In genomic region chr1:46036894-46037596, GRCh38 we compare ENCODE assay signal across 7 cellular contexts.
DNase-seq lines count a peak whose midpoint lies in the region; FAIRE-seq and TF ChIP-seq lines count a peak whose summit lies in the region.

No MANE protein-coding gene starts in this region.

- no peaks in the 10 kb centered on the region for H3K9me2 ChIP-seq in MM.1S (replicated peaks; ENCODE audit: insufficient read depth, low read length)

- H4K20me1 ChIP-seq in MM.1S (ENCODE audit: insufficient read depth, low read length) (no peaks in the 10 kb centered on the region), osteoblast (ENCODE audit: insufficient read depth, low read length) (no peaks in the 10 kb centered on the region)

- H3K4me3 ChIP-seq in MM.1S (ENCODE audit: low read length) (no peak overlapping the region), SJSA1 (no peak overlapping the region), osteoblast (ENCODE audit: insufficient read depth, low read length) (no peak overlapping the region), thyroid gland (replicated peaks in 1 of 3) (no peak overlapping the region)

- intact Hi-C loops in thyroid gland (cut with DNase I): loop anchor here (2.0 kb wide), 2 partner anchors 142 to 186 kb away; no protein-coding TSS in a partner anchor

- DNase-seq in GM12891 (ENCODE audit: insufficient read length, low spot score) (peak; percentile 71), MM.1S (peak; percentile 75), SJSA1 (ENCODE audit: low read depth in 1 of 2, low spot score in 2 of 2) (peak; percentile 68 to 81), activated gamma-delta T cell (lab: John Stamatoyannopoulos, UW) (peak; percentile 30), frontal cortex (ENCODE audit: low spot score in 2 of 2) (peak; percentile 70 to 82), osteoblast (ENCODE audit: insufficient read length, low spot score, missing footprints) (peak; percentile 94), thyroid gland (peak; percentile 89 to 90)

- H3K9me3 ChIP-seq in MM.1S (replicated peaks; ENCODE audit: insufficient read depth, low read length): no peaks in the 10 kb centered on the region
- no peaks in the 10 kb centered on the region for H3K9me3 ChIP-seq in SJSA1 (replicated peaks)
- no peaks in the 10 kb centered on the region for H3K9me3 ChIP-seq in osteoblast (ENCODE audit: low read depth, low read length)
- H3K9me3 ChIP-seq in thyroid gland: no peaks in the 10 kb centered on the region

- H3K27me3 ChIP-seq in MM.1S (replicated peaks; ENCODE audit: insufficient read depth, low read length) (no peaks in the 10 kb centered on the region), SJSA1 (replicated peaks) (no peaks in the 10 kb centered on the region), osteoblast (ENCODE audit: insufficient read depth, low read length) (no peaks in the 10 kb centered on the region), thyroid gland (no peaks in the 10 kb centered on the region)

- H3K27ac ChIP-seq in MM.1S (ENCODE audit: low read length) (no peak overlapping the region), SJSA1 (no peak overlapping the region), osteoblast (ENCODE audit: low read depth, low read length) (no peak overlapping the region), thyroid gland (no peak overlapping the region)

- WGBS in thyroid gland, 2 donors: 27 to 36% methylated on average over 7 to 9 of the region's 9 CpGs

- H3K4me1 ChIP-seq in MM.1S (ENCODE audit: low read length) (peaks cover 17% of the 10 kb centered on the region), SJSA1 (replicated peaks) (no peaks in the 10 kb centered on the region), osteoblast (ENCODE audit: insufficient read depth, low read length) (no peaks in the 10 kb centered on the region), thyroid gland (peaks cover 22 to 52% of the 10 kb centered on the region in 2 donors)

- H3K36me3 ChIP-seq in MM.1S (replicated peaks; ENCODE audit: insufficient read depth, low read length) (no peaks in the 10 kb centered on the region), SJSA1 (peaks cover 16% of the 10 kb centered on the region), osteoblast (ENCODE audit: insufficient read depth, low read length) (peaks cover 3% of the 10 kb centered on the region), thyroid gland (no peaks in the 10 kb centered on the region)

- TF ChIP-seq POLR2A in GM12891 (IDR thresholded peaks at IDR 0.05; ENCODE audit: low read depth, low read length) (peak; percentile 77; the same call in 1 of the 2 replicates), thyroid gland (IDR thresholded peaks at IDR 0.05) (no peak)

- H3K4me2 ChIP-seq in MM.1S (ENCODE audit: low read depth, low read length): no peak overlapping the region
- H3K4me2 ChIP-seq in osteoblast (ENCODE audit: insufficient read depth, low read length): no peak overlapping the region

- peaks cover 9% of the 10 kb centered on the region for H3F3A ChIP-seq in MM.1S (ENCODE audit: insufficient read depth, low read length)

- no peak overlapping the region for H2AFZ ChIP-seq in MM.1S (ENCODE audit: low read length)
- H2AFZ ChIP-seq in osteoblast (ENCODE audit: low read length): no peak overlapping the region

- H3K9ac ChIP-seq in MM.1S (ENCODE audit: low read length): no peak overlapping the region

- TF ChIP-seq CTCF in MM.1S (IDR thresholded peaks at IDR 0.05; ENCODE audit: low read length): peak; percentile 96
- TF ChIP-seq CTCF in osteoblast (IDR thresholded peaks at IDR 0.05; ENCODE audit: extremely low read depth, low read depth, low read length): peak; percentile 99
- peak; percentile 90 to 97 (median 96) for TF ChIP-seq CTCF in thyroid gland (IDR thresholded peaks at IDR 0.05)

- H3K79me2 ChIP-seq in MM.1S (ENCODE audit: low read length) (no peaks in the 10 kb centered on the region), osteoblast (ENCODE audit: insufficient read depth, low read length) (no peaks in the 10 kb centered on the region)

- peak; percentile 87 for FAIRE-seq in GM12891 (lab: Jason Lieb, UNC)
- no peak for FAIRE-seq in frontal cortex (lab: Jason Lieb, UNC)

TF ChIP-seq in GM12891, 5 proteins besides CTCF, POLR2A, EP300 and RAD21:
- TF ChIP-seq PAX5 (IDR thresholded peaks at IDR 0.05; ENCODE audit: insufficient read depth, low read length, severe bottlenecking) (no peak), TAF1 (IDR thresholded peaks at IDR 0.05; ENCODE audit: low read depth, low read length) (no peak), SPI1 (IDR thresholded peaks at IDR 0.05; ENCODE audit: low read depth, low read length) (peak; percentile 9; the same call in 1 of the 2 replicates), POLR2AphosphoS5 (IDR thresholded peaks at IDR 0.05; ENCODE audit: low read depth, low read length) (no peak), POU2F2 (IDR thresholded peaks at IDR 0.05; ENCODE audit: low read depth, low read length) (peak; percentile 97)

Comparison
In these comparisons a context has a peak if more than half of its experiments do, and no peak if none do; other contexts are left out.
1. DNase-seq: peak in every context shown above with its lines; median percentile 94 in osteoblast; 90 in thyroid gland; 76 in frontal cortex; 75 in MM.1S; 74 in SJSA1; 71 in GM12891; 30 in activated gamma-delta T cell.